ENCODE assay signal across 16 cellular contexts in the genomic region with DNA sequence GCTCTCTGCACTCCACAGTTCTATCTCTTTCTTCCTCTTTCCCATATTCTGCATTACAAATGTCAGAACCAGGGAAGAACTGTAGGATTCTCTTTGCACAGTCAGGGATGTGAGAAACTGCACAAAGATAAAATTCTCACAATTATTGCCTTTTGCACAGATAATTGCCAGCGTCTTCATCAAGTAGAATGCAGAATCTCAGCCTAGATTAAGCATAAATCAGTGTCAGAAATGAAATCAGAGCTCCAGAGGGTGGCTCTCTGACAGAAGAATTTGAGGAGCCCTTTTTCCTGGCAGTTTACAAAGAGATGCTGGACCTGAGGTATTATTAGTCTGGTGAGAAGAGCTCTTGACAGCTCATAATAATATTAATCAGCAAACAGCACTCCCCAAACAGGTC.
"Had no signal": no experiment of that assay in that cellular context is flagged by ENCODE, and none has a peak within 500 bp of the region (broad histone marks: within the 10 kb centered on the region; RNA-seq: fewer than 3 reads in every experiment).

No MANE protein-coding gene starts in this region.

- H3K36me3 ChIP-seq: ovary, right atrium auricular region had no signal

- H3K27ac Mint-ChIP-seq: naive thymus-derived CD4-positive, alpha-beta T cell; nephron progenitor cell had no signal

- H3K27ac ChIP-seq: dorsolateral prefrontal cortex, hepatocyte, ovary, right atrium auricular region had no signal

- H3K4me3 Mint-ChIP-seq: naive thymus-derived CD4-positive, alpha-beta T cell; nephron progenitor cell had no signal

- H3K27me3 ChIP-seq: dorsolateral prefrontal cortex, hepatocyte, ovary, right atrium auricular region had no signal

- H3K27me3 Mint-ChIP-seq: naive thymus-derived CD4-positive, alpha-beta T cell had no signal

- H2AFZ ChIP-seq: hepatocyte had no signal

- DNase-seq: cortex of kidney; dorsolateral prefrontal cortex; effector CD8-positive, alpha-beta T cell; foreskin melanocyte; head of caudate nucleus; mammary epithelial cell; naive thymus-derived CD4-positive, alpha-beta T cell; nephron progenitor cell; ovary; small intestine; stimulated activated CD4-positive, alpha-beta T cell treated with anti-CD3 and anti-CD28 coated beads, Interleukin-12 subunit alpha, Interleukin-12 subunit beta, amount 100 ng/mL, for 4 hours; stimulated activated CD4-positive, alpha-beta T cell treated with anti-CD3 and anti-CD28 coated beads, Interleukin-2, amount 100 ng/mL, for 48 hours; stimulated activated naive CD4-positive, alpha-beta T cell treated with Interleukin-2 at 50 U/mL for 16 hours; trophoblast cell had no signal

- H3K9me3 ChIP-seq: ovary had no signal

- H3K4me1 Mint-ChIP-seq: naive thymus-derived CD4-positive, alpha-beta T cell; nephron progenitor cell had no signal

- H3K36me3 Mint-ChIP-seq: naive thymus-derived CD4-positive, alpha-beta T cell had no signal

- H3K4me3 ChIP-seq: dorsolateral prefrontal cortex, hepatocyte, ovary, right atrium auricular region had no signal

- H3K4me2 ChIP-seq: hepatocyte had no signal

- H3K79me2 ChIP-seq: hepatocyte had no signal
